29 cellular contexts compared by ENCODE assay signal in genomic region chr11:40100204-40100603, GRCh38.
"Had no signal": no experiment of that assay in that cellular context is flagged by ENCODE, and none has a peak within 500 bp of the region (broad histone marks: within the 10 kb centered on the region; RNA-seq: fewer than 3 reads in every experiment).

No MANE protein-coding gene starts in this region.

- H3K4me3 Mint-ChIP-seq: activated CD4-positive, alpha-beta memory T cell treated with anti-CD3 and anti-CD28 coated beads for 36 hours; activated naive CD4-positive, alpha-beta T cell treated with anti-CD3 and anti-CD28 coated beads, Interleukin-2, amount 10 ng/mL, durations not matched to agents 7 days and 5 days; activated naive CD8-positive, alpha-beta T cell treated with anti-CD3 and anti-CD28 coated beads, Interleukin-2, amount 10 ng/mL, durations not matched to agents 7 days and 5 days; activated T-cell treated with anti-CD3 and anti-CD28 coated beads, Interleukin-2, amount 50 U/mL, for 24 hours; brain; effector memory CD8-positive, alpha-beta T cell; mesothelial cell of epicardium; naive B cell; nephron progenitor cell; stimulated activated memory B cell treated with anti-CD40 and anti-IgM and Interleukin-4, amounts not matched to agents 10 μg/mL and 1 μg/mL and 100 μg/mL, for 72 hours; stimulated activated naive CD8-positive, alpha-beta T cell treated with anti-CD3 and anti-CD28 coated beads, Interleukin-15, amount 100 ng/mL, for 72 hours had no signal

- H3K27ac ChIP-seq: ascending aorta, cardiac muscle cell, coronary artery, gastrocnemius medialis, right atrium auricular region, tibial nerve had no signal

- H3K4me2 ChIP-seq: smooth muscle cell had no signal

- H3K27me3 Mint-ChIP-seq: activated CD4-positive, alpha-beta memory T cell treated with anti-CD3 and anti-CD28 coated beads for 36 hours; activated naive CD4-positive, alpha-beta T cell treated with anti-CD3 and anti-CD28 coated beads, Interleukin-2, amount 10 ng/mL, durations not matched to agents 7 days and 5 days; activated naive CD8-positive, alpha-beta T cell treated with anti-CD3 and anti-CD28 coated beads, Interleukin-2, amount 10 ng/mL, durations not matched to agents 7 days and 5 days; activated T-cell treated with anti-CD3 and anti-CD28 coated beads, Interleukin-2, amount 50 U/mL, for 24 hours; brain; effector memory CD8-positive, alpha-beta T cell; naive B cell; stimulated activated memory B cell treated with anti-CD40 and anti-IgM and Interleukin-4, amounts not matched to agents 10 μg/mL and 1 μg/mL and 100 μg/mL, for 72 hours; stimulated activated naive CD8-positive, alpha-beta T cell treated with anti-CD3 and anti-CD28 coated beads, Interleukin-15, amount 100 ng/mL, for 72 hours had no signal

- H3K9me3 Mint-ChIP-seq: stimulated activated memory B cell treated with anti-CD40 and anti-IgM and Interleukin-4, amounts not matched to agents 10 μg/mL and 1 μg/mL and 100 μg/mL, for 72 hours had no signal

- H3K4me3 ChIP-seq: ascending aorta, cardiac muscle cell, coronary artery, gastrocnemius medialis, right atrium auricular region, smooth muscle cell, tibial nerve had no signal

- H3K4me1 ChIP-seq: ascending aorta, gastrocnemius medialis, right atrium auricular region, tibial nerve had no signal

- ATAC-seq: effector memory CD8-positive, alpha-beta T cell; gastrocnemius medialis; left cardiac atrium; stimulated activated memory B cell treated with anti-CD40 and anti-IgM and Interleukin-4, amounts not matched to agents 10 μg/mL and 1 μg/mL and 100 μg/mL, for 72 hours; stimulated activated naive CD8-positive, alpha-beta T cell treated with anti-CD3 and anti-CD28 coated beads, Interleukin-15, amount 100 ng/mL, for 72 hours had no signal

- H3K27ac Mint-ChIP-seq: activated CD4-positive, alpha-beta memory T cell treated with anti-CD3 and anti-CD28 coated beads for 36 hours; activated naive CD4-positive, alpha-beta T cell treated with anti-CD3 and anti-CD28 coated beads, Interleukin-2, amount 10 ng/mL, durations not matched to agents 7 days and 5 days; activated naive CD8-positive, alpha-beta T cell treated with anti-CD3 and anti-CD28 coated beads, Interleukin-2, amount 10 ng/mL, durations not matched to agents 7 days and 5 days; activated T-cell treated with anti-CD3 and anti-CD28 coated beads, Interleukin-2, amount 50 U/mL, for 24 hours; brain; effector memory CD8-positive, alpha-beta T cell; mesothelial cell of epicardium; naive B cell; nephron progenitor cell; stimulated activated memory B cell treated with anti-CD40 and anti-IgM and Interleukin-4, amounts not matched to agents 10 μg/mL and 1 μg/mL and 100 μg/mL, for 72 hours; stimulated activated naive CD8-positive, alpha-beta T cell treated with anti-CD3 and anti-CD28 coated beads, Interleukin-15, amount 100 ng/mL, for 72 hours had no signal

- H3K4me1 Mint-ChIP-seq: activated naive CD4-positive, alpha-beta T cell treated with anti-CD3 and anti-CD28 coated beads, Interleukin-2, amount 10 ng/mL, durations not matched to agents 7 days and 5 days; activated naive CD8-positive, alpha-beta T cell treated with anti-CD3 and anti-CD28 coated beads, Interleukin-2, amount 10 ng/mL, durations not matched to agents 7 days and 5 days; brain; naive B cell; nephron progenitor cell; stimulated activated memory B cell treated with anti-CD40 and anti-IgM and Interleukin-4, amounts not matched to agents 10 μg/mL and 1 μg/mL and 100 μg/mL, for 72 hours; stimulated activated naive CD8-positive, alpha-beta T cell treated with anti-CD3 and anti-CD28 coated beads, Interleukin-15, amount 100 ng/mL, for 72 hours had no signal

- H3K9me3 ChIP-seq: ascending aorta, gastrocnemius medialis had no signal

- DNase-seq: activated CD4-positive, alpha-beta memory T cell treated with anti-CD3 and anti-CD28 coated beads for 36 hours; activated CD4-positive, alpha-beta T cell treated with anti-CD3 and anti-CD28 coated beads for 48 hours; activated CD8-positive, alpha-beta memory T cell treated with anti-CD3 and anti-CD28 coated beads, Interleukin-2, amount 50 U/mL, for 4 hours; activated gamma-delta T cell; activated naive CD4-positive, alpha-beta T cell treated with anti-CD3 and anti-CD28 coated beads, Interleukin-2, amount 10 ng/mL, durations not matched to agents 7 days and 5 days; activated naive CD8-positive, alpha-beta T cell treated with anti-CD3 and anti-CD28 coated beads, Interleukin-2, amount 10 ng/mL, durations not matched to agents 7 days and 5 days; activated T-cell treated with anti-CD3 and anti-CD28 coated beads, Interleukin-2, amount 50 U/mL, for 24 hours; effector memory CD8-positive, alpha-beta T cell; erythroblast; gastrocnemius medialis; glutamatergic neuron; left cardiac atrium; mammary epithelial cell; naive B cell; nephron progenitor cell; occipital lobe; stimulated activated CD4-positive, alpha-beta T cell treated with anti-CD3 and anti-CD28 coated beads, Interleukin-1b, Interleukin-23, amount 100 ng/mL, for 48 hours; stimulated activated CD4-positive, alpha-beta T cell treated with anti-CD3 and anti-CD28 coated beads, Interleukin-4, amount 100 ng/mL, for 4 hours; stimulated activated CD8-positive, alpha-beta memory T cell treated with anti-CD3 and anti-CD28 coated beads, Interleukin-4, amount 100 ng/mL, for 48 hours; stimulated activated naive CD8-positive, alpha-beta T cell treated with anti-CD3 and anti-CD28 coated beads, Interleukin-15, amount 100 ng/mL, for 72 hours had no signal

- H3K27me3 ChIP-seq: ascending aorta, cardiac muscle cell, gastrocnemius medialis, right atrium auricular region, tibial nerve had no signal

- H3K36me3 Mint-ChIP-seq: activated CD4-positive, alpha-beta memory T cell treated with anti-CD3 and anti-CD28 coated beads for 36 hours; activated naive CD4-positive, alpha-beta T cell treated with anti-CD3 and anti-CD28 coated beads, Interleukin-2, amount 10 ng/mL, durations not matched to agents 7 days and 5 days; activated naive CD8-positive, alpha-beta T cell treated with anti-CD3 and anti-CD28 coated beads, Interleukin-2, amount 10 ng/mL, durations not matched to agents 7 days and 5 days; brain; naive B cell; stimulated activated memory B cell treated with anti-CD40 and anti-IgM and Interleukin-4, amounts not matched to agents 10 μg/mL and 1 μg/mL and 100 μg/mL, for 72 hours had no signal

- H3K36me3 ChIP-seq: ascending aorta, cardiac muscle cell, gastrocnemius medialis, right atrium auricular region, tibial nerve had no signal
